Comparison of ENCODE assay signal across 8 cellular contexts in genomic region chr17:75046583-75047289, GRCh38. TPM values are rescaled to one million over a fixed set of nuclear protein-coding genes. Genes with fewer than 3 reads are reported as not detected.
A peak's percentile ranks its signal among the peaks of the same experiment; 100 is the strongest.
DNase-seq lines count a peak whose midpoint lies in the region; ATAC-seq and TF ChIP-seq lines count a peak whose summit lies in the region.

ATP5PD (minus strand) TSS chr17:75046969; CDS start chr17:75042650, 4,319 bp downstream.
KCTD2 (plus strand) TSS chr17:75047225; CDS start chr17:75047251, 26 bp downstream.

- peak within 1 kb of the TSS; percentile 97 for H3K27ac Mint-ChIP-seq in progenitor cell of endocrine pancreas

- peaks cover 23% of the 10 kb centered on the region for H3K4me1 Mint-ChIP-seq in progenitor cell of endocrine pancreas (ENCODE audit: low read depth)

- peak; percentile 99 for DNase-seq in GM13976 (ENCODE audit: low spot score)
- peak; percentile 92 for DNase-seq in NCI-H146 treated with DMSO at 0.1 percent for 48 hours (lab: John Stamatoyannopoulos, UW; ENCODE audit: unreplicated experiment)
- DNase-seq in amniotic stem cell (lab: John Stamatoyannopoulos, UW): peak; percentile 88
- DNase-seq in left cardiac atrium: peak; percentile 96
- DNase-seq in progenitor cell of endocrine pancreas (ENCODE audit: low spot score, unreplicated experiment): peak; percentile 90
- peak; percentile 97 for DNase-seq in ureter (ENCODE audit: low spot score)

- no peak for TF ChIP-seq CTCF in GM13976 (IDR thresholded peaks at IDR 0.05; ENCODE audit: borderline replicate concordance, control extremely low read depth, extremely low read depth, insufficient read depth, missing control alignments)
- peak; percentile 19 for TF ChIP-seq CTCF in progenitor cell of endocrine pancreas (IDR thresholded peaks at IDR 0.05; ENCODE audit: unreplicated experiment)

- intact Hi-C loops in T-helper 1 cell treated with Interleukin-12 subunit alpha and Interleukin-12 subunit beta and Interleukin-4 antibody, amounts not matched to agents 30 ng/mL and 1 ng/mL, for 36 hours (cut with micrococcal nuclease): loop anchor here (1.0 to 5.0 kb wide), 13 partner anchors 12 to 478 kb away; partner anchors contain the start of genes ARMC7, CDR2L, GGA3 and GRB2
- intact Hi-C loops in left cardiac atrium (cut with DNase I): no loop called here

- ATAC-seq in HG02870 (IDR thresholded peaks at IDR 0.05; ENCODE audit: unreplicated experiment) (peak; percentile 95), left cardiac atrium (peak; percentile 97 to 98)

- peak within 1 kb of the TSS; percentile 96 for H3K4me3 Mint-ChIP-seq in progenitor cell of endocrine pancreas (ENCODE audit: low read depth)

- H3K27me3 Mint-ChIP-seq in progenitor cell of endocrine pancreas: no peaks in the 10 kb centered on the region

- peaks cover 3% of the 10 kb centered on the region for H3K36me3 Mint-ChIP-seq in progenitor cell of endocrine pancreas (ENCODE audit: insufficient read depth)

- H3K9me3 Mint-ChIP-seq in progenitor cell of endocrine pancreas (ENCODE audit: low read depth): no peaks in the 10 kb centered on the region

- in situ Hi-C loops in GM13976 (cut with MboI; ENCODE audit: low sequenced_read_pairs, unreplicated experiment): no loop called here

RNA-seq across cellular contexts. Expression of gene ATP5PD, which starts in this region (rescaled TPM):
- 186 and 190 TPM in 2 replicates for total RNA-seq in T-helper 1 cell treated with Interleukin-12 subunit alpha and Interleukin-12 subunit beta and Interleukin-4 antibody, amounts not matched to agents 30 ng/mL and 1 ng/mL, for 36 hours
- 100 to 1,000 TPM; 676 to 729 TPM for total RNA-seq in left cardiac atrium
- total RNA-seq in progenitor cell of endocrine pancreas: 160 and 163 TPM in 2 replicates
- 270 TPM for total RNA-seq in ureter

RNA-seq across cellular contexts. Expression of gene KCTD2, which starts in this region (rescaled TPM):
- total RNA-seq in T-helper 1 cell treated with Interleukin-12 subunit alpha and Interleukin-12 subunit beta and Interleukin-4 antibody, amounts not matched to agents 30 ng/mL and 1 ng/mL, for 36 hours: 19.3 and 20.3 TPM in 2 replicates
- total RNA-seq in left cardiac atrium (10 to 100 TPM; 21.4 to 26.2 TPM), progenitor cell of endocrine pancreas (24.9 and 27.1 TPM in 2 replicates), ureter (25.3 TPM)

Comparison
In these comparisons a context has a peak if more than half of its experiments do, and no peak if none do; other contexts are left out.
1. Peak in every context shown above with its lines: DNase-seq and ATAC-seq.